ENCODE assay signal across 23 cellular contexts in genomic region chr7:87785368-87785995, GRCh38.
DNase-seq lines count a peak whose midpoint lies in the region; ATAC-seq lines count a peak whose summit lies in the region.
"Had no signal": no experiment of that assay in that cellular context is flagged by ENCODE, and none has a peak within 500 bp of the region (broad histone marks: within the 10 kb centered on the region; RNA-seq: fewer than 3 reads in every experiment).

No MANE protein-coding gene starts in this region.

- H3K27me3 Mint-ChIP-seq in activated naive CD8-positive, alpha-beta T cell treated with anti-CD3 and anti-CD28 coated beads, Interleukin-2, amount 50 U/mL, for 24 hours, result peaks cover 5% of the 10 kb centered on the region
- no peaks in the 10 kb centered on the region for H3K27me3 Mint-ChIP-seq in activated naive CD8-positive, alpha-beta T cell treated with anti-CD3 and anti-CD28 coated beads for 36 hours
- H3K27me3 Mint-ChIP-seq in naive thymus-derived CD4-positive, alpha-beta T cell, result peaks cover 7 to 17% (median 12%) of the 10 kb centered on the region in 5 donors
- peaks cover 20% of the 10 kb centered on the region for H3K27me3 Mint-ChIP-seq in stimulated activated memory B cell treated with anti-CD40 and anti-IgM and Interleukin-4, amounts not matched to agents 10 μg/mL and 1 μg/mL and 100 μg/mL, for 72 hours
- no peaks in the 10 kb centered on the region for H3K27me3 Mint-ChIP-seq in activated naive CD4-positive, alpha-beta T cell treated with anti-CD3 and anti-CD28 coated beads, Interleukin-2, amount 10 ng/mL, durations not matched to agents 7 days and 5 days

- H3K9me3 Mint-ChIP-seq in activated naive CD8-positive, alpha-beta T cell treated with anti-CD3 and anti-CD28 coated beads, Interleukin-2, amount 50 U/mL, for 24 hours, result no peaks in the 10 kb centered on the region
- H3K9me3 Mint-ChIP-seq in activated naive CD8-positive, alpha-beta T cell treated with anti-CD3 and anti-CD28 coated beads for 36 hours, result no peaks in the 10 kb centered on the region
- H3K9me3 Mint-ChIP-seq in naive thymus-derived CD4-positive, alpha-beta T cell, result peaks cover 0 to 5% (median 0%) of the 10 kb centered on the region in 11 donors
- H3K9me3 Mint-ChIP-seq in stimulated activated memory B cell treated with anti-CD40 and anti-IgM and Interleukin-4, amounts not matched to agents 10 μg/mL and 1 μg/mL and 100 μg/mL, for 72 hours, result no peaks in the 10 kb centered on the region
- no peaks in the 10 kb centered on the region for H3K9me3 Mint-ChIP-seq in activated naive CD4-positive, alpha-beta T cell treated with anti-CD3 and anti-CD28 coated beads, Interleukin-2, amount 10 ng/mL, durations not matched to agents 7 days and 5 days

- no peak for DNase-seq in activated naive CD8-positive, alpha-beta T cell treated with anti-CD3 and anti-CD28 coated beads, Interleukin-2, amount 50 U/mL, for 24 hours
- no peak for DNase-seq in activated naive CD8-positive, alpha-beta T cell treated with anti-CD3 and anti-CD28 coated beads for 36 hours
- DNase-seq in naive thymus-derived CD4-positive, alpha-beta T cell, result no peak
- DNase-seq in 8988T (no peak), MG63 (no peak)
- DNase-seq in effector memory CD4-positive, alpha-beta T cell, result no peak
- no peak for DNase-seq in activated naive CD4-positive, alpha-beta T cell treated with anti-CD3 and anti-CD28 coated beads, Interleukin-2, amount 10 ng/mL, durations not matched to agents 7 days and 5 days
- DNase-seq: CD4-positive, CD25-positive, alpha-beta regulatory T cell; DMS153; Kasumi-1; NCI-H1105 treated with DMSO at 0.1 percent for 48 hours; NCI-H146; NCI-H1930; NCI-H2107; NCI-H446; NCI-H524 treated with DMSO at 0.1 percent for 48 hours; NCI-H774; NK-92 treated with Interleukin-12 subunit alpha and Interleukin-12 subunit beta, amount 100 ng/mL, for 24 hours; SHP77 had no signal

- intact Hi-C loops in naive thymus-derived CD4-positive, alpha-beta T cell (cut with micrococcal nuclease), result no loop called here

- no peak overlapping the region for H3K27ac Mint-ChIP-seq in activated naive CD8-positive, alpha-beta T cell treated with anti-CD3 and anti-CD28 coated beads, Interleukin-2, amount 50 U/mL, for 24 hours
- H3K27ac Mint-ChIP-seq in activated naive CD8-positive, alpha-beta T cell treated with anti-CD3 and anti-CD28 coated beads for 36 hours, result no peak overlapping the region
- H3K27ac Mint-ChIP-seq in naive thymus-derived CD4-positive, alpha-beta T cell, result no peak overlapping the region
- no peak overlapping the region for H3K27ac Mint-ChIP-seq in stimulated activated memory B cell treated with anti-CD40 and anti-IgM and Interleukin-4, amounts not matched to agents 10 μg/mL and 1 μg/mL and 100 μg/mL, for 72 hours
- no peak overlapping the region for H3K27ac Mint-ChIP-seq in activated naive CD4-positive, alpha-beta T cell treated with anti-CD3 and anti-CD28 coated beads, Interleukin-2, amount 10 ng/mL, durations not matched to agents 7 days and 5 days
- H3K27ac Mint-ChIP-seq: CD4-positive, CD25-positive, alpha-beta regulatory T cell had no signal

- H3K9me3 ChIP-seq in naive thymus-derived CD4-positive, alpha-beta T cell (ENCODE audit: control insufficient read depth in 2 of 3, low read length in 3 of 3), result no peaks in the 10 kb centered on the region
- no peaks in the 10 kb centered on the region for H3K9me3 ChIP-seq in MG63
- no peaks in the 10 kb centered on the region for H3K9me3 ChIP-seq in effector memory CD4-positive, alpha-beta T cell (ENCODE audit: control insufficient read depth, low read length)
- H3K9me3 ChIP-seq: BLaER1 had no signal

- H3K27ac ChIP-seq in naive thymus-derived CD4-positive, alpha-beta T cell (ENCODE audit: low read depth, low read length), result no peak overlapping the region
- no peak overlapping the region for H3K27ac ChIP-seq in effector memory CD4-positive, alpha-beta T cell (ENCODE audit: insufficient read depth, low read length, poor library complexity, severe bottlenecking)
- H3K27ac ChIP-seq: BLaER1, RWPE1 had no signal

- no peaks in the 10 kb centered on the region for H3K36me3 ChIP-seq in naive thymus-derived CD4-positive, alpha-beta T cell (ENCODE audit: control insufficient read depth in 2 of 3, insufficient read depth in 3 of 3, low read length in 3 of 3)
- no peaks in the 10 kb centered on the region for H3K36me3 ChIP-seq in MG63
- H3K36me3 ChIP-seq in effector memory CD4-positive, alpha-beta T cell (ENCODE audit: control insufficient read depth, insufficient read depth, low read length), result no peaks in the 10 kb centered on the region
- H3K36me3 ChIP-seq: BLaER1 had no signal

- H3K4me3 Mint-ChIP-seq in activated naive CD8-positive, alpha-beta T cell treated with anti-CD3 and anti-CD28 coated beads, Interleukin-2, amount 50 U/mL, for 24 hours, result no peak overlapping the region
- H3K4me3 Mint-ChIP-seq in activated naive CD8-positive, alpha-beta T cell treated with anti-CD3 and anti-CD28 coated beads for 36 hours, result no peak overlapping the region
- no peak overlapping the region for H3K4me3 Mint-ChIP-seq in naive thymus-derived CD4-positive, alpha-beta T cell
- no peak overlapping the region for H3K4me3 Mint-ChIP-seq in stimulated activated memory B cell treated with anti-CD40 and anti-IgM and Interleukin-4, amounts not matched to agents 10 μg/mL and 1 μg/mL and 100 μg/mL, for 72 hours
- no peak overlapping the region for H3K4me3 Mint-ChIP-seq in activated naive CD4-positive, alpha-beta T cell treated with anti-CD3 and anti-CD28 coated beads, Interleukin-2, amount 10 ng/mL, durations not matched to agents 7 days and 5 days
- H3K4me3 Mint-ChIP-seq: CD4-positive, CD25-positive, alpha-beta regulatory T cell had no signal

- peaks cover 2% of the 10 kb centered on the region for H3K36me3 Mint-ChIP-seq in activated naive CD8-positive, alpha-beta T cell treated with anti-CD3 and anti-CD28 coated beads, Interleukin-2, amount 50 U/mL, for 24 hours (ENCODE audit: low read depth)
- H3K36me3 Mint-ChIP-seq in activated naive CD8-positive, alpha-beta T cell treated with anti-CD3 and anti-CD28 coated beads for 36 hours, result no peaks in the 10 kb centered on the region
- peaks cover 0 to 6% (median 0%) of the 10 kb centered on the region in 5 donors for H3K36me3 Mint-ChIP-seq in naive thymus-derived CD4-positive, alpha-beta T cell
- H3K36me3 Mint-ChIP-seq in stimulated activated memory B cell treated with anti-CD40 and anti-IgM and Interleukin-4, amounts not matched to agents 10 μg/mL and 1 μg/mL and 100 μg/mL, for 72 hours, result no peaks in the 10 kb centered on the region
- no peaks in the 10 kb centered on the region for H3K36me3 Mint-ChIP-seq in activated naive CD4-positive, alpha-beta T cell treated with anti-CD3 and anti-CD28 coated beads, Interleukin-2, amount 10 ng/mL, durations not matched to agents 7 days and 5 days
- H3K36me3 Mint-ChIP-seq: CD4-positive, CD25-positive, alpha-beta regulatory T cell had no signal

- POLR2A ChIA-PET in naive thymus-derived CD4-positive, alpha-beta T cell (lab: Charles Lee), result no interaction called here

- no peak overlapping the region for H3K4me3 ChIP-seq in naive thymus-derived CD4-positive, alpha-beta T cell (ENCODE audit: low read length)
- no peak overlapping the region for H3K4me3 ChIP-seq in MG63
- H3K4me3 ChIP-seq in effector memory CD4-positive, alpha-beta T cell (ENCODE audit: insufficient read depth, low read depth, low read length, poor library complexity, severe bottlenecking), result no peak overlapping the region
- H3K4me3 ChIP-seq: BLaER1 had no signal

- ATAC-seq in activated naive CD8-positive, alpha-beta T cell treated with anti-CD3 and anti-CD28 coated beads, Interleukin-2, amount 50 U/mL, for 24 hours, result peak; percentile 33
- peak; percentile 10 for ATAC-seq in naive thymus-derived CD4-positive, alpha-beta T cell
- peak; percentile 54 for ATAC-seq in stimulated activated memory B cell treated with anti-CD40 and anti-IgM and Interleukin-4, amounts not matched to agents 10 μg/mL and 1 μg/mL and 100 μg/mL, for 72 hours
- ATAC-seq: Panc1 had no signal

- H3K4me1 ChIP-seq in naive thymus-derived CD4-positive, alpha-beta T cell (ENCODE audit: control insufficient read depth in 2 of 2, insufficient read depth in 2 of 2, low read length in 2 of 2), result no peaks in the 10 kb centered on the region
- no peaks in the 10 kb centered on the region for H3K4me1 ChIP-seq in effector memory CD4-positive, alpha-beta T cell (ENCODE audit: control insufficient read depth, insufficient read depth, low read length, poor library complexity, severe bottlenecking)

- H3K27me3 ChIP-seq in naive thymus-derived CD4-positive, alpha-beta T cell (ENCODE audit: control insufficient read depth in 2 of 2, insufficient read depth in 2 of 2, low read length in 2 of 2), result no peaks in the 10 kb centered on the region
- no peaks in the 10 kb centered on the region for H3K27me3 ChIP-seq in MG63
- H3K27me3 ChIP-seq in effector memory CD4-positive, alpha-beta T cell (replicated peaks; ENCODE audit: control insufficient read depth, insufficient read depth, low read length, poor library complexity, severe bottlenecking), result no peaks in the 10 kb centered on the region
- H3K27me3 ChIP-seq: BLaER1 had no signal

- CTCF ChIA-PET in naive thymus-derived CD4-positive, alpha-beta T cell (lab: Charles Lee), result no interaction called here
- CTCF ChIA-PET in activated naive CD4-positive, alpha-beta T cell treated with anti-CD3 and anti-CD28 coated beads, Interleukin-2, amount 10 ng/mL, durations not matched to agents 7 days and 5 days (lab: Charles Lee), result interaction anchor here (1.0 to 1.6 kb wide), 3 partner anchors 12 to 326 kb away, joined by 3 to 6 read pairs (median 4); no protein-coding TSS in a partner anchor

- no peaks in the 10 kb centered on the region for H3K4me1 Mint-ChIP-seq in activated naive CD8-positive, alpha-beta T cell treated with anti-CD3 and anti-CD28 coated beads, Interleukin-2, amount 50 U/mL, for 24 hours
- no peaks in the 10 kb centered on the region for H3K4me1 Mint-ChIP-seq in activated naive CD8-positive, alpha-beta T cell treated with anti-CD3 and anti-CD28 coated beads for 36 hours
- H3K4me1 Mint-ChIP-seq in naive thymus-derived CD4-positive, alpha-beta T cell, result no peaks in the 10 kb centered on the region
- no peaks in the 10 kb centered on the region for H3K4me1 Mint-ChIP-seq in stimulated activated memory B cell treated with anti-CD40 and anti-IgM and Interleukin-4, amounts not matched to agents 10 μg/mL and 1 μg/mL and 100 μg/mL, for 72 hours
- no peaks in the 10 kb centered on the region for H3K4me1 Mint-ChIP-seq in activated naive CD4-positive, alpha-beta T cell treated with anti-CD3 and anti-CD28 coated beads, Interleukin-2, amount 10 ng/mL, durations not matched to agents 7 days and 5 days
- H3K4me1 Mint-ChIP-seq: CD4-positive, CD25-positive, alpha-beta regulatory T cell had no signal
